ENCODE assay signal across 20 cellular contexts in genomic region chr20:23118766-23119165, GRCh38. TPM values are rescaled to one million over a fixed set of nuclear protein-coding genes. Genes with fewer than 3 reads are reported as not detected.
A peak's percentile ranks its signal among the peaks of the same experiment; 100 is the strongest.
DNase-seq lines count a peak whose midpoint lies in the region; ATAC-seq and TF ChIP-seq lines count a peak whose summit lies in the region.
"Had no signal": no experiment of that assay in that cellular context is flagged by ENCODE, and none has a peak within 500 bp of the region (broad histone marks: within the 10 kb centered on the region; RNA-seq: fewer than 3 reads in every experiment).

No MANE protein-coding gene starts in this region.

- CTCF ChIA-PET in activated CD8-positive, alpha-beta memory T cell treated with anti-CD3 and anti-CD28 coated beads, Interleukin-2, amount 10 ng/mL, durations not matched to agents 7 days and 5 days (lab: Charles Lee), result no interaction called here

- WGBS in neuronal stem cell (ENCODE audit: extremely low coverage in 2 of 2, insufficient read length in 2 of 2, insufficient replicate concordance in 1 of 2), 2 donors, result no CpG with 5 or more reads among the region's 9 CpGs
- 67 to 83% (median 77%) methylated on average over 9 of the region's 9 CpGs for WGBS in spleen, 5 donors

- H3K4me3 ChIP-seq in RWPE2 (ENCODE audit: severe bottlenecking) (no peak overlapping the region), neuronal stem cell (ENCODE audit: low read length in 2 of 2) (no peak overlapping the region), spleen (no peak overlapping the region)
- H3K4me3 ChIP-seq in effector memory CD4-positive, alpha-beta T cell (ENCODE audit: insufficient read depth, low read depth, low read length, poor library complexity, severe bottlenecking), result no peak overlapping the region

- peak overlapping the region; percentile 81 for H3K23ac ChIP-seq in neuronal stem cell (ENCODE audit: low read depth, low read length, poor library complexity)

- H3K4ac ChIP-seq in neuronal stem cell (ENCODE audit: low read length), result no peak overlapping the region

- peak overlapping the region; percentile 83 for H3K14ac ChIP-seq in neuronal stem cell (ENCODE audit: low read length)

- H3K4me3 Mint-ChIP-seq in activated CD8-positive, alpha-beta memory T cell treated with anti-CD3 and anti-CD28 coated beads, Interleukin-2, amount 10 ng/mL, durations not matched to agents 7 days and 5 days, result no peak overlapping the region
- H3K4me3 Mint-ChIP-seq: CD4-positive, alpha-beta T cell had no signal

- H2BK15ac ChIP-seq in neuronal stem cell (ENCODE audit: low read length), result no peak overlapping the region

- H3K27me3 Mint-ChIP-seq in activated CD8-positive, alpha-beta memory T cell treated with anti-CD3 and anti-CD28 coated beads, Interleukin-2, amount 10 ng/mL, durations not matched to agents 7 days and 5 days, result peaks cover 5% of the 10 kb centered on the region
- H3K27me3 Mint-ChIP-seq: CD4-positive, alpha-beta T cell had no signal

- H3K36me3 Mint-ChIP-seq in activated CD8-positive, alpha-beta memory T cell treated with anti-CD3 and anti-CD28 coated beads, Interleukin-2, amount 10 ng/mL, durations not matched to agents 7 days and 5 days, result no peaks in the 10 kb centered on the region

- H3K4me1 Mint-ChIP-seq in activated CD8-positive, alpha-beta memory T cell treated with anti-CD3 and anti-CD28 coated beads, Interleukin-2, amount 10 ng/mL, durations not matched to agents 7 days and 5 days, result no peaks in the 10 kb centered on the region

- H2AFZ ChIP-seq in neuronal stem cell (ENCODE audit: low read length), result no peak overlapping the region

- H3K79me1 ChIP-seq in neuronal stem cell (ENCODE audit: low read depth, low read length), result peaks cover 2% of the 10 kb centered on the region

- no peak overlapping the region for H2BK5ac ChIP-seq in neuronal stem cell (ENCODE audit: low read length)

- H2AK5ac ChIP-seq in neuronal stem cell (ENCODE audit: low read depth, low read length), result no peak overlapping the region

- no peak overlapping the region for H2BK12ac ChIP-seq in neuronal stem cell (ENCODE audit: low read length)

- intact Hi-C loops in spleen (cut with DNase I; ENCODE audit: low total_unique reads), result no loop called here

- no peaks in the 10 kb centered on the region for H3K27me3 ChIP-seq in RWPE2 (ENCODE audit: insufficient read depth, poor library complexity, severe bottlenecking)
- no peaks in the 10 kb centered on the region for H3K27me3 ChIP-seq in neuronal stem cell (ENCODE audit: control insufficient read depth in 3 of 3, insufficient read depth in 3 of 3, low read depth in 1 of 3, low read length in 3 of 3)
- peaks cover 0 to 6% (median 0%) of the 10 kb centered on the region in 7 donors for H3K27me3 ChIP-seq in spleen (replicated peaks in 1 of 7)
- no peaks in the 10 kb centered on the region for H3K27me3 ChIP-seq in effector memory CD4-positive, alpha-beta T cell (replicated peaks; ENCODE audit: control insufficient read depth, insufficient read depth, low read length, poor library complexity, severe bottlenecking)

- H3K27ac Mint-ChIP-seq in activated CD8-positive, alpha-beta memory T cell treated with anti-CD3 and anti-CD28 coated beads, Interleukin-2, amount 10 ng/mL, durations not matched to agents 7 days and 5 days, result no peak overlapping the region
- H3K27ac Mint-ChIP-seq: CD4-positive, alpha-beta T cell had no signal

- H3K9me3 Mint-ChIP-seq in activated CD8-positive, alpha-beta memory T cell treated with anti-CD3 and anti-CD28 coated beads, Interleukin-2, amount 10 ng/mL, durations not matched to agents 7 days and 5 days (ENCODE audit: low read depth), result no peaks in the 10 kb centered on the region
- H3K9me3 Mint-ChIP-seq: CD4-positive, alpha-beta T cell had no signal

- H3K9ac ChIP-seq in neuronal stem cell (ENCODE audit: low read depth, low read length, poor library complexity), result no peak overlapping the region

- H4K8ac ChIP-seq in neuronal stem cell (ENCODE audit: low read depth, low read length), result no peak overlapping the region

- H3K27ac ChIP-seq in RWPE2 (ENCODE audit: poor library complexity, severe bottlenecking), result no peak overlapping the region
- no peak overlapping the region for H3K27ac ChIP-seq in neuronal stem cell (replicated peaks; ENCODE audit: low read length)
- no peak overlapping the region for H3K27ac ChIP-seq in spleen
- H3K27ac ChIP-seq in effector memory CD4-positive, alpha-beta T cell (ENCODE audit: insufficient read depth, low read length, poor library complexity, severe bottlenecking), result no peak overlapping the region

- ATAC-seq in activated CD8-positive, alpha-beta memory T cell treated with anti-CD3 and anti-CD28 coated beads, Interleukin-2, amount 10 ng/mL, durations not matched to agents 7 days and 5 days, result no peak
- ATAC-seq in RWPE2 (ENCODE audit: low read depth), result no peak
- no peak for ATAC-seq in HG03442 (IDR thresholded peaks at IDR 0.05; ENCODE audit: unreplicated experiment)
- ATAC-seq in left lobe of liver, result no peak

- H3K9me3 ChIP-seq in RWPE2 (ENCODE audit: severe bottlenecking) (no peaks in the 10 kb centered on the region), neuronal stem cell (replicated peaks in 1 of 2; ENCODE audit: control insufficient read depth in 2 of 2, insufficient read depth in 1 of 2, low read depth in 1 of 2, low read length in 2 of 2) (no peaks in the 10 kb centered on the region), spleen (no peaks in the 10 kb centered on the region)
- no peaks in the 10 kb centered on the region for H3K9me3 ChIP-seq in effector memory CD4-positive, alpha-beta T cell (ENCODE audit: control insufficient read depth, low read length)

- no peak for TF ChIP-seq CTCF in RWPE2 (IDR thresholded peaks at IDR 0.05; ENCODE audit: poor library complexity, severe bottlenecking)
- no peak for TF ChIP-seq CTCF in spleen (IDR thresholded peaks at IDR 0.05 in 8 of 11, conservative IDR thresholded peaks at IDR 0.05 in 3 of 11)

- no peak for TF ChIP-seq POLR2A in spleen (IDR thresholded peaks at IDR 0.05)

- peak overlapping the region; percentile 30 for H3K18ac ChIP-seq in neuronal stem cell (ENCODE audit: low read length)

- H3K4me2 ChIP-seq in neuronal stem cell (ENCODE audit: insufficient read depth, low read length, poor library complexity, severe bottlenecking), result no peak overlapping the region

- peak; percentile 1 for DNase-seq in activated CD8-positive, alpha-beta memory T cell treated with anti-CD3 and anti-CD28 coated beads, Interleukin-2, amount 50 U/mL, for 4 hours
- no peak for DNase-seq in activated CD8-positive, alpha-beta memory T cell treated with anti-CD3 and anti-CD28 coated beads, Interleukin-2, amount 10 ng/mL, durations not matched to agents 7 days and 5 days
- DNase-seq in RWPE2 (ENCODE audit: low spot score), result peak; percentile 49
- DNase-seq in neuronal stem cell (ENCODE audit: low spot score), result no peak
- DNase-seq in spleen, result peak; percentile 73
- no peak for DNase-seq in effector memory CD4-positive, alpha-beta T cell
- DNase-seq in left lobe of liver (ENCODE audit: low spot score), result no peak
- DNase-seq: 8988T; CD4-positive, alpha-beta T cell; DMS153; GF-D8; KG1; MV-4-11; NCI-H1417; NCI-H187; NCI-H226; NCI-H524 had no signal

- H2BK120ac ChIP-seq in neuronal stem cell (ENCODE audit: low read depth, low read length), result no peak overlapping the region

- no peaks in the 10 kb centered on the region for H3K4me1 ChIP-seq in RWPE2 (ENCODE audit: insufficient read depth, poor library complexity, severe bottlenecking)
- H3K4me1 ChIP-seq in neuronal stem cell (ENCODE audit: control insufficient read depth in 2 of 2, insufficient read depth in 1 of 2, low read depth in 1 of 2, low read length in 2 of 2), result peaks cover 0 to 4% of the 10 kb centered on the region in 2 donors
- H3K4me1 ChIP-seq in spleen, result peaks cover 0 to 74% (median 29%) of the 10 kb centered on the region in 6 donors
- H3K4me1 ChIP-seq in effector memory CD4-positive, alpha-beta T cell (ENCODE audit: control insufficient read depth, insufficient read depth, low read length, poor library complexity, severe bottlenecking), result no peaks in the 10 kb centered on the region

- H3K36me3 ChIP-seq in RWPE2 (ENCODE audit: low read depth) (no peaks in the 10 kb centered on the region), neuronal stem cell (replicated peaks in 1 of 2; ENCODE audit: control insufficient read depth in 2 of 2, insufficient read depth in 2 of 2, low read length in 2 of 2) (no peaks in the 10 kb centered on the region), spleen (no peaks in the 10 kb centered on the region)
- H3K36me3 ChIP-seq in effector memory CD4-positive, alpha-beta T cell (ENCODE audit: control insufficient read depth, insufficient read depth, low read length), result no peaks in the 10 kb centered on the region

- no peak overlapping the region for H4K91ac ChIP-seq in neuronal stem cell (ENCODE audit: low read depth, low read length, poor library complexity)

RNA-seq across cellular contexts. Expression of gene CD93, which starts 32.6 kb away (rescaled TPM):
- total RNA-seq in activated CD8-positive, alpha-beta memory T cell treated with anti-CD3 and anti-CD28 coated beads, Interleukin-2, amount 10 ng/mL, durations not matched to agents 7 days and 5 days, result 1 to 10 TPM in 1 of 2 experiments, under 1 TPM in 1; 0.54 to 1.6 TPM
- under 0.01 TPM for polyA plus RNA-seq in neuronal stem cell (2013, experiment 1 of 2)
- 0.01 TPM for polyA plus RNA-seq in neuronal stem cell (2013, experiment 2 of 2)
- 100 to 1,000 TPM in 1 of 7 donors, 10 to 100 TPM in 6; 50.4 to 103 (median 75.4) TPM for total RNA-seq in spleen
- polyA plus RNA-seq in spleen, result 1 to 10 TPM; 4.1 to 6.0 (median 5.9) TPM
- total RNA-seq in left lobe of liver, result 4.8 TPM
- total RNA-seq: HT-29, SK-MEL-5 had no signal

Comparison
In these comparisons a context has a peak if more than half of its experiments do, and no peak if none do; other contexts are left out.
1. DNase-seq: peak in activated CD8-positive, alpha-beta memory T cell treated with anti-CD3 and anti-CD28 coated beads, Interleukin-2, amount 50 U/mL, for 4 hours (single experiment), RWPE2 (single experiment) and spleen (single experiment); none in activated CD8-positive, alpha-beta memory T cell treated with anti-CD3 and anti-CD28 coated beads, Interleukin-2, amount 10 ng/mL, durations not matched to agents 7 days and 5 days (single experiment), neuronal stem cell (single experiment), effector memory CD4-positive, alpha-beta T cell (0 of 3) and left lobe of liver (single experiment).